Comparison of ENCODE assay signal across 8 cellular contexts in genomic region chr1:211514030-211514754, GRCh38. TPM values are rescaled to one million over a fixed set of nuclear protein-coding genes. Genes with fewer than 3 reads are reported as not detected.
DNase-seq lines count a peak whose midpoint lies in the region; ATAC-seq and TF ChIP-seq lines count a peak whose summit lies in the region.

No MANE protein-coding gene starts in this region.

- peak; percentile 75 for TF ChIP-seq CTCF in lung (IDR thresholded peaks at IDR 0.05; ENCODE audit: control extremely low read depth, extremely low read depth)

- H3K4me1 Mint-ChIP-seq in CD4-positive, CD25-positive, alpha-beta regulatory T cell = peaks cover 0 to 19% (median 12%) of the 10 kb centered on the region in 4 donors
- peaks cover 24% of the 10 kb centered on the region for H3K4me1 Mint-ChIP-seq in activated CD4-positive, alpha-beta T cell treated with anti-CD3 and anti-CD28 coated beads, Interleukin-2, amount 10 ng/mL, durations not matched to agents 24 days and 14 days

- peaks cover 0 to 2% (median 0%) of the 10 kb centered on the region in 7 donors for H3K9me3 Mint-ChIP-seq in CD4-positive, CD25-positive, alpha-beta regulatory T cell
- H3K9me3 Mint-ChIP-seq in activated CD4-positive, alpha-beta T cell treated with anti-CD3 and anti-CD28 coated beads, Interleukin-2, amount 10 ng/mL, durations not matched to agents 24 days and 14 days = no peaks in the 10 kb centered on the region

- H3K4me1 ChIP-seq in CD4-positive, CD25-positive, alpha-beta regulatory T cell (ENCODE audit: control insufficient read depth, insufficient read depth, low read length, poor library complexity, severe bottlenecking) = peaks cover 17% of the 10 kb centered on the region
- peaks cover 0 to 4% of the 10 kb centered on the region in 2 donors for H3K4me1 ChIP-seq in lung (ENCODE audit: control insufficient read depth in 2 of 2, insufficient read depth in 2 of 2, low read length in 2 of 2)

- intact Hi-C loops in activated CD4-positive, alpha-beta T cell treated with anti-CD3 and anti-CD28 coated beads, Interleukin-2, amount 10 ng/mL, durations not matched to agents 24 days and 14 days (cut with micrococcal nuclease) = loop anchor here (1.0 to 10.0 kb wide), 9 partner anchors 37 to 1107 kb away; partner anchors contain the start of genes KCNH1 and RCOR3

- no peaks in the 10 kb centered on the region for H3K36me3 Mint-ChIP-seq in CD4-positive, CD25-positive, alpha-beta regulatory T cell
- no peaks in the 10 kb centered on the region for H3K36me3 Mint-ChIP-seq in activated CD4-positive, alpha-beta T cell treated with anti-CD3 and anti-CD28 coated beads, Interleukin-2, amount 10 ng/mL, durations not matched to agents 24 days and 14 days (ENCODE audit: low read depth)

- H3K36me3 ChIP-seq in CD4-positive, CD25-positive, alpha-beta regulatory T cell (ENCODE audit: control insufficient read depth, insufficient read depth, low read length) = no peaks in the 10 kb centered on the region
- H3K36me3 ChIP-seq in lung (ENCODE audit: control insufficient read depth in 2 of 2, insufficient read depth in 2 of 2, low read length in 2 of 2) = no peaks in the 10 kb centered on the region

- peak overlapping the region; percentile 48 to 85 (median 78) for H3K4me3 Mint-ChIP-seq in CD4-positive, CD25-positive, alpha-beta regulatory T cell
- H3K4me3 Mint-ChIP-seq in activated CD4-positive, alpha-beta T cell treated with anti-CD3 and anti-CD28 coated beads, Interleukin-2, amount 10 ng/mL, durations not matched to agents 24 days and 14 days = peak overlapping the region; percentile 76

- peak overlapping the region in 2 of 3 donors; percentile 59 to 72 for H3K27ac Mint-ChIP-seq in CD4-positive, CD25-positive, alpha-beta regulatory T cell
- H3K27ac Mint-ChIP-seq in activated CD4-positive, alpha-beta T cell treated with anti-CD3 and anti-CD28 coated beads, Interleukin-2, amount 10 ng/mL, durations not matched to agents 24 days and 14 days = peak overlapping the region; percentile 69

- H3K9me3 ChIP-seq in CD4-positive, CD25-positive, alpha-beta regulatory T cell (ENCODE audit: control insufficient read depth in 2 of 2, low read length in 2 of 2) = no peaks in the 10 kb centered on the region
- H3K9me3 ChIP-seq in lung (ENCODE audit: control insufficient read depth in 2 of 2, insufficient read depth in 1 of 2, low read length in 1 of 2) = no peaks in the 10 kb centered on the region

- peak overlapping the region; percentile 37 for H3K4me3 ChIP-seq in CD4-positive, CD25-positive, alpha-beta regulatory T cell (ENCODE audit: low read depth, low read length)
- H3K4me3 ChIP-seq in lung = no peak overlapping the region

- no peaks in the 10 kb centered on the region for H3K27me3 ChIP-seq in CD4-positive, CD25-positive, alpha-beta regulatory T cell (ENCODE audit: control insufficient read depth, insufficient read depth, low read length)
- no peaks in the 10 kb centered on the region for H3K27me3 ChIP-seq in lung (ENCODE audit: control insufficient read depth, insufficient read depth)

- DNase-seq in CD4-positive, CD25-positive, alpha-beta regulatory T cell = peak; percentile 42 to 78 (median 60)
- peak; percentile 51 to 84 for DNase-seq in NCI-H526 (lab: John Stamatoyannopoulos, UW)
- DNase-seq in activated CD4-positive, alpha-beta T cell treated with anti-CD3 and anti-CD28 coated beads, Interleukin-2, amount 10 ng/mL, durations not matched to agents 24 days and 14 days = peak; percentile 91
- peak; percentile 93 for DNase-seq in dermis blood vessel endothelial cell
- DNase-seq in lung (ENCODE audit: low spot score) = peak; percentile 83
- DNase-seq in stimulated activated CD4-positive, alpha-beta T cell treated with anti-CD3 and anti-CD28 coated beads, TNF-alpha, amount 100 ng/mL, for 48 hours (ENCODE audit: low read depth in 3 of 3) = peak; percentile 64 to 79 (median 65)

- WGBS in lung, 2 donors = 32 to 33% methylated on average over 28 of the region's 28 CpGs

- H3K27ac ChIP-seq in CD4-positive, CD25-positive, alpha-beta regulatory T cell (ENCODE audit: insufficient read depth, low read length, poor library complexity, severe bottlenecking) = no peak overlapping the region
- H3K27ac ChIP-seq in lung (ENCODE audit: low read depth in 1 of 2, low read length in 1 of 2) = no peak overlapping the region

- ATAC-seq in CD4-positive, CD25-positive, alpha-beta regulatory T cell (ENCODE audit: low read depth in 2 of 2) = peak; percentile 71 to 74
- ATAC-seq in GM19395 (IDR thresholded peaks at IDR 0.05; ENCODE audit: unreplicated experiment) = peak; percentile 70
- ATAC-seq in HG03460 (IDR thresholded peaks at IDR 0.05; ENCODE audit: unreplicated experiment) = peak; percentile 69
- ATAC-seq in lung (ENCODE audit: insufficient read depth, low FRiP score) = peak; percentile 79

- H3K27me3 Mint-ChIP-seq in CD4-positive, CD25-positive, alpha-beta regulatory T cell = peaks cover 21% of the 10 kb centered on the region
- H3K27me3 Mint-ChIP-seq in activated CD4-positive, alpha-beta T cell treated with anti-CD3 and anti-CD28 coated beads, Interleukin-2, amount 10 ng/mL, durations not matched to agents 24 days and 14 days = peaks cover 12% of the 10 kb centered on the region

RNA-seq across cellular contexts. Expression of gene RD3, which starts 22.2 kb away (rescaled TPM):
- total RNA-seq in CD4-positive, CD25-positive, alpha-beta regulatory T cell = not detected
- polyA plus RNA-seq in CD4-positive, CD25-positive, alpha-beta regulatory T cell = not detected
- not detected in 2 replicates for total RNA-seq in activated CD4-positive, alpha-beta T cell treated with anti-CD3 and anti-CD28 coated beads, Interleukin-2, amount 10 ng/mL, durations not matched to agents 24 days and 14 days
- total RNA-seq in dermis blood vessel endothelial cell = not detected in 2 replicates
- under 1 TPM in 1 of 2 donors, not detected in 1; 0.49 TPM for total RNA-seq in lung
- under 1 TPM; 0.02 to 0.09 TPM for polyA plus RNA-seq in lung
